ENCODE assay signal across 10 cellular contexts in genomic region chr3:100040446-100040845, GRCh38.
DNase-seq lines count a peak whose midpoint lies in the region; ATAC-seq and TF ChIP-seq lines count a peak whose summit lies in the region.
"Had no signal": no experiment of that assay in that cellular context is flagged by ENCODE, and none has a peak within 500 bp of the region (broad histone marks: within the 10 kb centered on the region; RNA-seq: fewer than 3 reads in every experiment).

No MANE protein-coding gene starts in this region.

- H3K27ac Mint-ChIP-seq in GM23338: no peak overlapping the region

- peaks cover 22% of the 10 kb centered on the region for H3K4me1 Mint-ChIP-seq in GM23338

- H4K20me1 ChIP-seq in GM23338 (replicated peaks; ENCODE audit: insufficient read depth): no peaks in the 10 kb centered on the region

- TF ChIP-seq CTCF in lower lobe of right lung (IDR thresholded peaks at IDR 0.05): no peak
- TF ChIP-seq CTCF in suprapubic skin (IDR thresholded peaks at IDR 0.05): no peak
- no peak for TF ChIP-seq CTCF in GM23338 (conservative IDR thresholded peaks at IDR 0.05; ENCODE audit: low read depth in 2 of 2)

- H3K4me1 ChIP-seq in lower lobe of right lung (peaks cover 27% of the 10 kb centered on the region), suprapubic skin (peaks cover 38% of the 10 kb centered on the region), GM23338 (ENCODE audit: insufficient read depth) (peaks cover 13% of the 10 kb centered on the region)

- no peak overlapping the region for H2AFZ ChIP-seq in GM23338

- H3F3A ChIP-seq in GM23338 (replicated peaks; ENCODE audit: low read depth): no peaks in the 10 kb centered on the region

- TF ChIP-seq POLR2A in suprapubic skin (IDR thresholded peaks at IDR 0.05): no peak

- ATAC-seq in lower lobe of right lung (peak; percentile 74 to 81), HG03196 (IDR thresholded peaks at IDR 0.05; ENCODE audit: unreplicated experiment) (no peak), GM23338 (no peak)

- TF ChIP-seq EP300 in suprapubic skin (IDR thresholded peaks at IDR 0.05): peak; percentile 91

- DNase-seq in LHCN-M2 (ENCODE audit: low read depth) (peak; percentile 56), dermis microvascular lymphatic vessel endothelial cell (ENCODE audit: low read depth in 2 of 2) (peak; percentile 77 to 90), lower lobe of right lung (no peak), suprapubic skin (ENCODE audit: low spot score in 2 of 2) (no peak), GM23338 (ENCODE audit: low spot score) (no peak)
- DNase-seq in activated T-cell treated with anti-CD3 and anti-CD28 coated beads, Interleukin-2, amount 50 U/mL, for 48 hours: no peak
- no peak for DNase-seq in stimulated activated CD4-positive, alpha-beta T cell treated with anti-CD3 and anti-CD28 coated beads, Interleukin-2, amount 100 ng/mL, for 24 hours
- DNase-seq: hippocampal formation, NCI-H1930 had no signal

- H3K9me3 ChIP-seq in lower lobe of right lung: no peaks in the 10 kb centered on the region
- H3K9me3 ChIP-seq in suprapubic skin: no peaks in the 10 kb centered on the region

- peak overlapping the region; percentile 82 for H3K27ac ChIP-seq in lower lobe of right lung
- peak overlapping the region; percentile 91 for H3K27ac ChIP-seq in suprapubic skin
- no peak overlapping the region for H3K27ac ChIP-seq in GM23338 (ENCODE audit: low read depth)

- peaks cover 5% of the 10 kb centered on the region for H3K27me3 Mint-ChIP-seq in GM23338 (ENCODE audit: insufficient read depth, low read depth, poor library complexity)

- intact Hi-C loops in lower lobe of right lung (cut with DNase I): no loop called here

- H3K4me2 ChIP-seq in GM23338: no peak overlapping the region

- no peaks in the 10 kb centered on the region for H3K36me3 Mint-ChIP-seq in GM23338 (ENCODE audit: low read depth)

- H3K4me3 ChIP-seq in lower lobe of right lung (no peak overlapping the region), suprapubic skin (no peak overlapping the region), GM23338 (no peak overlapping the region)

- H3K36me3 ChIP-seq in lower lobe of right lung: no peaks in the 10 kb centered on the region
- H3K36me3 ChIP-seq in suprapubic skin: no peaks in the 10 kb centered on the region
- H3K36me3 ChIP-seq in GM23338 (ENCODE audit: insufficient read depth): no peaks in the 10 kb centered on the region

- no peaks in the 10 kb centered on the region for H3K9me3 Mint-ChIP-seq in GM23338

- 38% methylated on average over 1 of the region's 1 CpG for WGBS in suprapubic skin

- H3K9me2 ChIP-seq in GM23338 (ENCODE audit: insufficient read depth): no peaks in the 10 kb centered on the region

- H3K4me3 Mint-ChIP-seq in GM23338: no peak overlapping the region

- no peaks in the 10 kb centered on the region for H3K79me2 ChIP-seq in GM23338 (replicated peaks; ENCODE audit: insufficient read depth)

- H3K27me3 ChIP-seq in lower lobe of right lung (ENCODE audit: low read depth) (no peaks in the 10 kb centered on the region), suprapubic skin (no peaks in the 10 kb centered on the region), GM23338 (ENCODE audit: insufficient read depth) (no peaks in the 10 kb centered on the region)

TF ChIP-seq in GM23338, 12 proteins besides CTCF, POLR2A, EP300 and RAD21 (continues in another document):
- TF ChIP-seq NANOG (IDR thresholded peaks at IDR 0.05; ENCODE audit: borderline replicate concordance): no peak
- no peak for TF ChIP-seq CREB1 (CRISPR knock-in tag; IDR thresholded peaks at IDR 0.05; ENCODE audit: low read depth)
- TF ChIP-seq REST (IDR thresholded peaks at IDR 0.05; ENCODE audit: unreplicated experiment): no peak
- no peak for TF ChIP-seq EZH2 (IDR thresholded peaks at IDR 0.05; ENCODE audit: low read depth, unreplicated experiment)
- TF ChIP-seq ZNF462 (CRISPR knock-in tag; IDR thresholded peaks at IDR 0.05): no peak
- TF ChIP-seq STAT1 (IDR thresholded peaks at IDR 0.05; ENCODE audit: unreplicated experiment): no peak

Comparison
In these comparisons a context has a peak if more than half of its experiments do, and no peak if none do; other contexts are left out.
1. DNase-seq: peak in LHCN-M2 (single experiment) and dermis microvascular lymphatic vessel endothelial cell (2 of 2); none in lower lobe of right lung (single experiment), suprapubic skin (0 of 2), activated T-cell treated with anti-CD3 and anti-CD28 coated beads, Interleukin-2, amount 50 U/mL, for 48 hours (0 of 2), GM23338 (single experiment) and stimulated activated CD4-positive, alpha-beta T cell treated with anti-CD3 and anti-CD28 coated beads, Interleukin-2, amount 100 ng/mL, for 24 hours (0 of 2).
2. ATAC-seq: peak in lower lobe of right lung (2 of 2); none in HG03196 (single experiment) and GM23338 (single experiment).